Comparison of ENCODE assay signal across 33 cellular contexts in genomic region chr15:82904574-82904973, GRCh38.
"Had no signal": no experiment of that assay in that cellular context is flagged by ENCODE, and none has a peak within 500 bp of the region (broad histone marks: within the 10 kb centered on the region; RNA-seq: fewer than 3 reads in every experiment).

No MANE protein-coding gene starts in this region.

- H3K4me2 ChIP-seq: KMS-11, PC-9 had no signal

- H3K27ac ChIP-seq: KMS-11, PC-9, RWPE1, SJCRH30, SK-N-MC had no signal

- H2AFZ ChIP-seq: PC-9 had no signal

- FAIRE-seq: RCC 7860 had no signal

- H3K27me3 ChIP-seq: SJCRH30 had no signal

- H3K9me3 ChIP-seq: SJCRH30 had no signal

- H3K36me3 ChIP-seq: SJCRH30 had no signal

- H3K4me1 ChIP-seq: SJCRH30 had no signal

- DNase-seq: Karpas-422, MM.1S, MV-4-11, NCI-H1092, NCI-H1105 treated with DMSO at 0.1 percent for 48 hours, NCI-H1417, NCI-H1436, NCI-H146, NCI-H187, NCI-H1930, NCI-H2029 treated with DMSO at 0.1 percent for 48 hours, NCI-H2081 treated with DMSO at 0.1 percent for 48 hours, NCI-H2107, NCI-H2171, NCI-H226, NCI-H446 treated with DMSO at 0.1 percent for 48 hours, NCI-H510A, NCI-H524, NCI-H526, NCI-H69, NCI-H748 treated with DMSO at 0.1 percent for 48 hours, NCI-H82, PC-9, SHP77, SIG-M5, SJCRH30 had no signal

- ATAC-seq: Panc1, Right ventricle myocardium inferior, SK-N-SH treated with all-trans-retinoic acid at 6 μM for 48 hours had no signal

- H3K9ac ChIP-seq: KMS-11 had no signal

- H3K4me3 ChIP-seq: PC-9, SJCRH30, SK-N-MC had no signal
